ENCODE assay signal across 1 cellular context in genomic region chr7:87543623-87544022, GRCh38.
TF ChIP-seq lines count a peak whose summit lies in the region.

No MANE protein-coding gene starts in this region.

TF ChIP-seq in GM23338, 12 proteins besides CTCF, POLR2A, EP300 and RAD21 (continued from another document):
- TF ChIP-seq REST (IDR thresholded peaks at IDR 0.05; ENCODE audit: unreplicated experiment) (no peak), ZNF331 (CRISPR knock-in tag; IDR thresholded peaks at IDR 0.05; ENCODE audit: low read depth) (no peak), EZH2phosphoT487 (IDR thresholded peaks at IDR 0.05; ENCODE audit: unreplicated experiment) (no peak), CREB1 (CRISPR knock-in tag; IDR thresholded peaks at IDR 0.05; ENCODE audit: low read depth) (no peak), JUNB (IDR thresholded peaks at IDR 0.05; ENCODE audit: unreplicated experiment) (no peak), NANOG (IDR thresholded peaks at IDR 0.05; ENCODE audit: borderline replicate concordance) (no peak), STAT1 (IDR thresholded peaks at IDR 0.05; ENCODE audit: unreplicated experiment) (no peak)
- TF ChIP-seq, protein P1, sequence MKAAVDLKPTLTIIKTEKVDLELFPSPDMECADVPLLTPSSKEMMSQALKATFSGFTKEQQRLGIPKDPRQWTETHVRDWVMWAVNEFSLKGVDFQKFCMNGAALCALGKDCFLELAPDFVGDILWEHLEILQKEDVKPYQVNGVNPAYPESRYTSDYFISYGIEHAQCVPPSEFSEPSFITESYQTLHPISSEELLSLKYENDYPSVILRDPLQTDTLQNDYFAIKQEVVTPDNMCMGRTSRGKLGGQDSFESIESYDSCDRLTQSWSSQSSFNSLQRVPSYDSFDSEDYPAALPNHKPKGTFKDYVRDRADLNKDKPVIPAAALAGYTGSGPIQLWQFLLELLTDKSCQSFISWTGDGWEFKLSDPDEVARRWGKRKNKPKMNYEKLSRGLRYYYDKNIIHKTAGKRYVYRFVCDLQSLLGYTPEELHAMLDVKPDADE (IDR thresholded peaks at IDR 0.05): no peak
